9 cellular contexts compared by ENCODE assay signal in genomic region chr6:17583811-17584210, GRCh38. TPM values are rescaled to one million over a fixed set of nuclear protein-coding genes. Genes with fewer than 3 reads are reported as not detected.
A peak's percentile ranks its signal among the peaks of the same experiment; 100 is the strongest.
DNase-seq lines count a peak whose midpoint lies in the region; ATAC-seq, FAIRE-seq and TF ChIP-seq lines count a peak whose summit lies in the region.
"Had no signal": no experiment of that assay in that cellular context is flagged by ENCODE, and none has a peak within 500 bp of the region (broad histone marks: within the 10 kb centered on the region; RNA-seq: fewer than 3 reads in every experiment).

No MANE protein-coding gene starts in this region.

- TF ChIP-seq CTCF in AG10803 (conservative IDR thresholded peaks at IDR 0.05; ENCODE audit: low read length) = no peak
- TF ChIP-seq CTCF in esophagus muscularis mucosa (IDR thresholded peaks at IDR 0.05) = no peak
- no peak for TF ChIP-seq CTCF in neural crest cell (conservative IDR thresholded peaks at IDR 0.05)

- peaks cover 4% of the 10 kb centered on the region for H3K4me1 Mint-ChIP-seq in neural crest cell
- H3K4me1 Mint-ChIP-seq in immature natural killer cell = peaks cover 30 to 35% of the 10 kb centered on the region in 2 donors
- peaks cover 5% of the 10 kb centered on the region for H3K4me1 Mint-ChIP-seq in stimulated activated memory B cell treated with anti-CD40 and anti-IgM and Interleukin-4, amounts not matched to agents 10 μg/mL and 1 μg/mL and 100 μg/mL, for 72 hours

- no peak for TF ChIP-seq POLR2A in esophagus muscularis mucosa (IDR thresholded peaks at IDR 0.05; ENCODE audit: low read depth)

- H3K27me3 Mint-ChIP-seq in neural crest cell (ENCODE audit: low read depth) (no peaks in the 10 kb centered on the region), immature natural killer cell (ENCODE audit: low read depth in 3 of 3) (peaks cover 1 to 6% (median 3%) of the 10 kb centered on the region in 3 donors)
- peaks cover 12% of the 10 kb centered on the region for H3K27me3 Mint-ChIP-seq in stimulated activated memory B cell treated with anti-CD40 and anti-IgM and Interleukin-4, amounts not matched to agents 10 μg/mL and 1 μg/mL and 100 μg/mL, for 72 hours

- no peaks in the 10 kb centered on the region for H3K9me3 ChIP-seq in esophagus muscularis mucosa

- no peaks in the 10 kb centered on the region for H3K27me3 ChIP-seq in esophagus muscularis mucosa

- peaks cover 10 to 21% (median 14%) of the 10 kb centered on the region in 4 donors for H3K4me1 ChIP-seq in esophagus muscularis mucosa

- ATAC-seq in stimulated activated memory B cell treated with anti-CD40 and anti-IgM and Interleukin-4, amounts not matched to agents 10 μg/mL and 1 μg/mL and 100 μg/mL, for 72 hours = no peak

- H3K36me3 Mint-ChIP-seq in neural crest cell (ENCODE audit: low read depth) = no peaks in the 10 kb centered on the region
- H3K36me3 Mint-ChIP-seq in immature natural killer cell = peaks cover 0 to under 1% (median 0%) of the 10 kb centered on the region in 3 donors
- no peaks in the 10 kb centered on the region for H3K36me3 Mint-ChIP-seq in stimulated activated memory B cell treated with anti-CD40 and anti-IgM and Interleukin-4, amounts not matched to agents 10 μg/mL and 1 μg/mL and 100 μg/mL, for 72 hours
- H3K36me3 Mint-ChIP-seq: naive thymus-derived CD8-positive, alpha-beta T cell had no signal

- intact Hi-C loops in esophagus muscularis mucosa (cut with DNase I) = loop anchor here (2.0 to 10.0 kb wide), 3 partner anchors 221 to 427 kb away; partner anchors contain the start of gene RBM24

- H3K27ac Mint-ChIP-seq in neural crest cell (ENCODE audit: unreplicated experiment) (no peak overlapping the region), immature natural killer cell (no peak overlapping the region)
- H3K27ac Mint-ChIP-seq in stimulated activated memory B cell treated with anti-CD40 and anti-IgM and Interleukin-4, amounts not matched to agents 10 μg/mL and 1 μg/mL and 100 μg/mL, for 72 hours = no peak overlapping the region

- no peaks in the 10 kb centered on the region for H3K36me3 ChIP-seq in esophagus muscularis mucosa

- 17% methylated on average over 5 of the region's 5 CpGs for WGBS in esophagus muscularis mucosa

- H3K4me3 ChIP-seq in AG10803 (ENCODE audit: low read length) = no peak overlapping the region
- peak overlapping the region in 3 of 4 donors; percentile 22 to 23 (median 22) for H3K4me3 ChIP-seq in esophagus muscularis mucosa

- FAIRE-seq in GM19239 (lab: Jason Lieb, UNC) = no peak

- H3K4me3 Mint-ChIP-seq in neural crest cell (peak overlapping the region; percentile 9), immature natural killer cell (no peak overlapping the region)
- H3K4me3 Mint-ChIP-seq in stimulated activated memory B cell treated with anti-CD40 and anti-IgM and Interleukin-4, amounts not matched to agents 10 μg/mL and 1 μg/mL and 100 μg/mL, for 72 hours = no peak overlapping the region

- no peak for TF ChIP-seq EP300 in esophagus muscularis mucosa (IDR thresholded peaks at IDR 0.05)

- H3K9me3 Mint-ChIP-seq in neural crest cell (peaks cover 5% of the 10 kb centered on the region), immature natural killer cell (no peaks in the 10 kb centered on the region)
- H3K9me3 Mint-ChIP-seq in stimulated activated memory B cell treated with anti-CD40 and anti-IgM and Interleukin-4, amounts not matched to agents 10 μg/mL and 1 μg/mL and 100 μg/mL, for 72 hours = no peaks in the 10 kb centered on the region
- H3K9me3 Mint-ChIP-seq: naive thymus-derived CD8-positive, alpha-beta T cell had no signal

- DNase-seq in AG10803 (ENCODE audit: low read depth) (peak; percentile 59), NCI-H69 (lab: John Stamatoyannopoulos, UW) (peak; percentile 55), esophagus muscularis mucosa (ENCODE audit: extremely low spot score) (no peak), neural crest cell (ENCODE audit: low read depth, low spot score) (no peak), immature natural killer cell (no peak), GM19239 (ENCODE audit: insufficient read length, low spot score) (no peak)
- no peak for DNase-seq in effector CD4-positive, alpha-beta T cell

- H3K27ac ChIP-seq in esophagus muscularis mucosa (replicated peaks in 1 of 4) = peak overlapping the region; percentile 65 to 80 (median 75)

RNA-seq across cellular contexts. Expression of gene FAM8A1, which starts 16.3 kb away (rescaled TPM):
- total RNA-seq in esophagus muscularis mucosa (10 to 100 TPM; 36.8 to 58.8 (median 40.9) TPM), neural crest cell (17.5 and 17.7 TPM in 2 replicates)
- 10 to 100 TPM in 2 of 3 donors, 1 to 10 TPM in 1; 5.8 to 18.7 (median 12.0) TPM for polyA plus RNA-seq in immature natural killer cell

Comparison
In these comparisons a context has a peak if more than half of its experiments do, and no peak if none do; other contexts are left out.
1. DNase-seq: peak in AG10803 (single experiment) and NCI-H69 (single experiment); none in esophagus muscularis mucosa (single experiment), neural crest cell (single experiment), effector CD4-positive, alpha-beta T cell (single experiment), immature natural killer cell (0 of 3) and GM19239 (single experiment).